In genomic region chr14:85534435-85534834, GRCh38 we compare ENCODE assay signal across 9 cellular contexts. TPM values are rescaled to one million over a fixed set of nuclear protein-coding genes. Genes with fewer than 3 reads are reported as not detected.
DNase-seq lines count a peak whose midpoint lies in the region; ATAC-seq and TF ChIP-seq lines count a peak whose summit lies in the region.
"Had no signal": no experiment of that assay in that cellular context is flagged by ENCODE, and none has a peak within 500 bp of the region (broad histone marks: within the 10 kb centered on the region; RNA-seq: fewer than 3 reads in every experiment).

No MANE protein-coding gene starts in this region.

- no peak for TF ChIP-seq EP300 in sigmoid colon (IDR thresholded peaks at IDR 0.05)

- TF ChIP-seq CTCF in HEK293 (tag by site-specific recombination; IDR thresholded peaks at IDR 0.05) (no peak), sigmoid colon (IDR thresholded peaks at IDR 0.05) (no peak)

- peak overlapping the region; percentile 94 for H3K4me3 ChIP-seq in HEK293 (ENCODE audit: low read depth, low read length)
- peak overlapping the region; percentile 53 for H3K4me3 ChIP-seq in right cardiac atrium (ENCODE audit: low read length)
- H3K4me3 ChIP-seq in sigmoid colon: peak overlapping the region; percentile 56 to 68 (median 64)

- peaks cover 17% of the 10 kb centered on the region for H3K4me1 ChIP-seq in HEK293 (ENCODE audit: control insufficient read depth, insufficient read depth, low read length)
- H3K4me1 ChIP-seq in right cardiac atrium (ENCODE audit: control insufficient read depth, insufficient read depth, low read length): no peaks in the 10 kb centered on the region
- peaks cover 0 to 56% (median 32%) of the 10 kb centered on the region in 4 donors for H3K4me1 ChIP-seq in sigmoid colon

- POLR2A ChIA-PET in HEK293 (lab: Yijun Ruan, JAX): interaction anchor here (0.7 to 1.3 kb wide), 3 partner anchors 14 to 133 kb away, joined by 3 to 4 read pairs (median 3); no protein-coding TSS in a partner anchor
- POLR2A ChIA-PET in HEK293T (lab: Yijun Ruan, JAX): no interaction called here

- H3K36me3 ChIP-seq in HEK293 (ENCODE audit: control insufficient read depth in 2 of 2, insufficient read depth in 1 of 2, low read length in 2 of 2) (no peaks in the 10 kb centered on the region), sigmoid colon (no peaks in the 10 kb centered on the region)

- 3% methylated on average over 17 of the region's 17 CpGs for WGBS in right cardiac atrium
- 7 to 17% methylated on average over 17 of the region's 17 CpGs for WGBS in sigmoid colon, 2 donors

- H3K9me3 ChIP-seq in HEK293 (ENCODE audit: control insufficient read depth, insufficient read depth, low read depth, low read length) (no peaks in the 10 kb centered on the region), right cardiac atrium (ENCODE audit: control insufficient read depth, low read length) (no peaks in the 10 kb centered on the region), sigmoid colon (no peaks in the 10 kb centered on the region)

- peak overlapping the region; percentile 95; the same call in 1 of the 2 replicates for H3K27ac ChIP-seq in HEK293 (ENCODE audit: extremely low read depth, low read depth, low read length)
- H3K27ac ChIP-seq in right cardiac atrium (ENCODE audit: low read length): no peak overlapping the region
- peak overlapping the region; percentile 61 to 73 (median 68) for H3K27ac ChIP-seq in sigmoid colon

- no peak for ATAC-seq in right cardiac atrium
- ATAC-seq in GM18517 (IDR thresholded peaks at IDR 0.05; ENCODE audit: unreplicated experiment): no peak
- no peak for ATAC-seq in HG03280 (IDR thresholded peaks at IDR 0.05; ENCODE audit: unreplicated experiment)
- ATAC-seq in HG02759 (IDR thresholded peaks at IDR 0.05; ENCODE audit: unreplicated experiment): no peak

- CTCF ChIA-PET in HEK293 (lab: Yijun Ruan, JAX): interaction anchor here (0.6 to 0.7 kb wide), 2 partner anchors 612 to 658 kb away, joined by 3 to 4 read pairs; no protein-coding TSS in a partner anchor
- CTCF ChIA-PET in HEK293T (lab: Yijun Ruan, JAX): no interaction called here

- DNase-seq in amniotic epithelial cell (ENCODE audit: low read depth) (peak; percentile 35), right cardiac atrium (peak in 1 of 3 donors; percentile 52), sigmoid colon (no peak), HEK293T (ENCODE audit: extremely low spot score) (no peak)
- DNase-seq: activated effector memory CD4-positive, alpha-beta T cell treated with Interleukin-2 at 50 U/mL for 16 hours had no signal

- TF ChIP-seq POLR2A in sigmoid colon (IDR thresholded peaks at IDR 0.05): no peak

- intact Hi-C loops in right cardiac atrium (cut with DNase I) (loop anchor here in 2 of 4 donors (10.0 kb wide), 3 partner anchors 120 to 1530 kb away; no protein-coding TSS in a partner anchor), sigmoid colon (cut with DNase I) (no loop called here)

- H3K27me3 ChIP-seq in right cardiac atrium (ENCODE audit: control insufficient read depth, insufficient read depth) (no peaks in the 10 kb centered on the region), sigmoid colon (peaks cover 0 to 60% (median 10%) of the 10 kb centered on the region in 3 donors)

TF ChIP-seq in HEK293, 187 proteins besides CTCF, POLR2A, EP300 and RAD21:
- TF ChIP-seq ZNF398 (tag by site-specific recombination; IDR thresholded peaks at IDR 0.05) (no peak), ZNF266 (tag by site-specific recombination; IDR thresholded peaks at IDR 0.05; ENCODE audit: low read depth) (no peak), ZNF416 (tag by site-specific recombination; IDR thresholded peaks at IDR 0.05) (no peak), HOXD13 (CRISPR knock-in tag; IDR thresholded peaks at IDR 0.05; ENCODE audit: borderline replicate concordance) (no peak), KLF7 (tag by site-specific recombination; IDR thresholded peaks at IDR 0.05; ENCODE audit: borderline replicate concordance) (no peak), ZFP69B (tag by site-specific recombination; IDR thresholded peaks at IDR 0.05) (no peak)
TF ChIP-seq in HEK293: peak in this region for 0.

TF ChIP-seq in HEK293T, 16 proteins besides CTCF, POLR2A, EP300 and RAD21:
- no peak for TF ChIP-seq PKNOX1 (IDR thresholded peaks at IDR 0.05)
- TF ChIP-seq LEF1 (IDR thresholded peaks at IDR 0.05; ENCODE audit: borderline replicate concordance): no peak
- TF ChIP-seq FOXA1 (IDR thresholded peaks at IDR 0.05): no peak
- no peak for TF ChIP-seq L3MBTL2 (conservative IDR thresholded peaks at IDR 0.05)
- TF ChIP-seq SUZ12 (IDR thresholded peaks at IDR 0.05): no peak
- TF ChIP-seq ZNF384 (IDR thresholded peaks at IDR 0.05): no peak
- TF ChIP-seq ELF4 (IDR thresholded peaks at IDR 0.05): no peak
- no peak for TF ChIP-seq FOXM1 (IDR thresholded peaks at IDR 0.05; ENCODE audit: borderline replicate concordance)
- no peak for TF ChIP-seq BHLHE40 (IDR thresholded peaks at IDR 0.05; ENCODE audit: borderline replicate concordance)
- no peak for TF ChIP-seq ARNT (IDR thresholded peaks at IDR 0.05)
- TF ChIP-seq FOXK2 (IDR thresholded peaks at IDR 0.05): no peak
- TF ChIP-seq NFRKB (IDR thresholded peaks at IDR 0.05): no peak
- no peak for TF ChIP-seq SP1 (IDR thresholded peaks at IDR 0.05)
- TF ChIP-seq HDGF (IDR thresholded peaks at IDR 0.05; ENCODE audit: borderline replicate concordance): no peak

RNA-seq across cellular contexts. Expression of gene FLRT2, which starts 4.5 kb away (rescaled TPM):
- 10 to 100 TPM in 3 of 4 donors, 1 to 10 TPM in 1; 3.9 to 39.2 (median 15.9) TPM for total RNA-seq in right cardiac atrium
- polyA plus RNA-seq in right cardiac atrium: 2.2 TPM
- 10 to 100 TPM in 1 of 4 donors, 1 to 10 TPM in 3; 3.0 to 13.0 (median 7.9) TPM for total RNA-seq in sigmoid colon
- 1 to 10 TPM in 1 of 3 donors, under 1 TPM in 2; 0.60 to 2.2 (median 0.69) TPM for polyA plus RNA-seq in sigmoid colon
